Comparison of ENCODE assay signal across 19 cellular contexts in the genomic region with DNA sequence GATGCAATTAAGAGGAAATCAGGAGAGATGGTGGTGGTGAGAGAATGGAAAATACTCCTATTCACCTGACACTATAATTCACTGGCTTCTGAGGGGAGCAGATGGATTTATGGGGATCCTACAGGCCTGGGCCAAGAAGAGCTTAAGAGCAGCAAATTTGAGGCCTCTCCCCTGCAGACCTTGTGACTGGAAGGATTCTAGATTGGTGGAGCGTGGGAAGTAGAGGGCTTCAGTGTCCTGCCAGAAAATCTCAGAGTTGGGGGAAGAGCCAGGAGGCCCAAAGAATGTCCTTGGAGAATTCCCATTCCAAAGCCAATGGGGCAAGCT. TPM values are rescaled to one million over a fixed set of nuclear protein-coding genes. Genes with fewer than 3 reads are reported as not detected.
DNase-seq lines count a peak whose midpoint lies in the region; ATAC-seq and TF ChIP-seq lines count a peak whose summit lies in the region.
"Had no signal": no experiment of that assay in that cellular context is flagged by ENCODE, and none has a peak within 500 bp of the region (broad histone marks: within the 10 kb centered on the region; RNA-seq: fewer than 3 reads in every experiment).

No MANE protein-coding gene starts in this region.

- dilution Hi-C loops in mammary epithelial cell (cut with HindIII; ENCODE audit: low sequenced_read_pairs): no loop called here

- no peak overlapping the region for H3K4me2 ChIP-seq in mammary epithelial cell (ENCODE audit: insufficient read depth, low read depth, low read length)
- H3K4me2 ChIP-seq: smooth muscle cell had no signal

- no peaks in the 10 kb centered on the region for H3K9me3 Mint-ChIP-seq in activated T-cell treated with anti-CD3 and anti-CD28 coated beads, Interleukin-2, amount 50 U/mL, for 72 hours
- no peaks in the 10 kb centered on the region for H3K9me3 Mint-ChIP-seq in activated CD4-positive, alpha-beta memory T cell treated with anti-CD3 and anti-CD28 coated beads, Interleukin-2, amount 10 ng/mL, durations not matched to agents 7 days and 5 days
- no peaks in the 10 kb centered on the region for H3K9me3 Mint-ChIP-seq in naive thymus-derived CD8-positive, alpha-beta T cell
- H3K9me3 Mint-ChIP-seq: activated T-helper 1 cell treated with anti-CD3 and anti-CD28 coated beads, Interleukin-12 subunit alpha, Interleukin-12 subunit beta, Interleukin-2, Interleukin-4 antibody, amounts not matched to agents 30 ng/mL and 10 ng/mL and 1 ng/mL, durations not matched to agents 14 hours and 24 hours and 36 hours; CD4-positive, CD25-positive, alpha-beta regulatory T cell had no signal

- peaks cover 9% of the 10 kb centered on the region for H3K4me1 Mint-ChIP-seq in activated T-cell treated with anti-CD3 and anti-CD28 coated beads, Interleukin-2, amount 50 U/mL, for 72 hours (ENCODE audit: low read depth)
- peaks cover 2% of the 10 kb centered on the region for H3K4me1 Mint-ChIP-seq in activated CD4-positive, alpha-beta memory T cell treated with anti-CD3 and anti-CD28 coated beads, Interleukin-2, amount 10 ng/mL, durations not matched to agents 7 days and 5 days
- H3K4me1 Mint-ChIP-seq in naive thymus-derived CD8-positive, alpha-beta T cell: no peaks in the 10 kb centered on the region
- H3K4me1 Mint-ChIP-seq: CD4-positive, CD25-positive, alpha-beta regulatory T cell had no signal

- no peak for TF ChIP-seq POLR2A in breast epithelium (IDR thresholded peaks at IDR 0.05)

- H3K4me1 ChIP-seq in breast epithelium (no peaks in the 10 kb centered on the region), mammary epithelial cell (ENCODE audit: insufficient read depth, low read length) (peaks cover 33% of the 10 kb centered on the region)

- no peak overlapping the region for H3K4me3 Mint-ChIP-seq in activated T-cell treated with anti-CD3 and anti-CD28 coated beads, Interleukin-2, amount 50 U/mL, for 72 hours
- no peak overlapping the region for H3K4me3 Mint-ChIP-seq in activated CD4-positive, alpha-beta memory T cell treated with anti-CD3 and anti-CD28 coated beads, Interleukin-2, amount 10 ng/mL, durations not matched to agents 7 days and 5 days
- no peak overlapping the region for H3K4me3 Mint-ChIP-seq in naive thymus-derived CD8-positive, alpha-beta T cell
- H3K4me3 Mint-ChIP-seq: activated T-helper 1 cell treated with anti-CD3 and anti-CD28 coated beads, Interleukin-12 subunit alpha, Interleukin-12 subunit beta, Interleukin-2, Interleukin-4 antibody, amounts not matched to agents 30 ng/mL and 10 ng/mL and 1 ng/mL, durations not matched to agents 14 hours and 24 hours and 36 hours; CD4-positive, CD25-positive, alpha-beta regulatory T cell had no signal

- TF ChIP-seq CTCF in breast epithelium (IDR thresholded peaks at IDR 0.05) (no peak), mammary epithelial cell (conservative IDR thresholded peaks at IDR 0.05 in 1 of 2, IDR thresholded peaks at IDR 0.05 in 1 of 2; ENCODE audit: extremely low read depth in 1 of 2, insufficient read depth in 1 of 2, low read depth in 1 of 2, low read length in 2 of 2) (no peak), fibroblast of mammary gland (conservative IDR thresholded peaks at IDR 0.05; ENCODE audit: control insufficient read depth, insufficient read depth, low read depth, low read length) (no peak)

- no peak for DNase-seq in breast epithelium (ENCODE audit: low spot score in 2 of 2)
- no peak for DNase-seq in mammary epithelial cell
- DNase-seq in fibroblast of mammary gland (ENCODE audit: low read depth): peak; percentile 92
- peak; percentile 19 for DNase-seq in posterior vena cava (ENCODE audit: low spot score)
- no peak for DNase-seq in activated T-cell treated with anti-CD3 and anti-CD28 coated beads, Interleukin-2, amount 50 U/mL, for 72 hours
- DNase-seq in activated CD4-positive, alpha-beta memory T cell treated with anti-CD3 and anti-CD28 coated beads, Interleukin-2, amount 10 ng/mL, durations not matched to agents 7 days and 5 days: no peak
- no peak for DNase-seq in naive thymus-derived CD8-positive, alpha-beta T cell
- no peak for DNase-seq in kidney tubule cell (ENCODE audit: low spot score)
- DNase-seq: 8988T; CD4-positive, CD25-positive, alpha-beta regulatory T cell; DND-41; effector CD4-positive, alpha-beta T cell; NCI-H1694 treated with DMSO at 0.1 percent for 48 hours; NCI-H446; T-helper 1 cell had no signal

- no peak for ATAC-seq in activated T-cell treated with anti-CD3 and anti-CD28 coated beads, Interleukin-2, amount 50 U/mL, for 72 hours (replicated peaks in 1 of 2)
- ATAC-seq in naive thymus-derived CD8-positive, alpha-beta T cell: no peak

- H3K4me3 ChIP-seq in breast epithelium (no peak overlapping the region), mammary epithelial cell (replicated peaks in 1 of 3; ENCODE audit: insufficient read depth in 1 of 3, low read depth in 2 of 3, low read length in 3 of 3) (no peak overlapping the region), fibroblast of mammary gland (ENCODE audit: control insufficient read depth, low read depth, low read length) (no peak overlapping the region)
- H3K4me3 ChIP-seq: smooth muscle cell, thoracic aorta had no signal

- H3K27me3 ChIP-seq in breast epithelium (no peaks in the 10 kb centered on the region), mammary epithelial cell (ENCODE audit: insufficient read depth, low read length) (no peaks in the 10 kb centered on the region)

- no peaks in the 10 kb centered on the region for H3K36me3 Mint-ChIP-seq in activated T-cell treated with anti-CD3 and anti-CD28 coated beads, Interleukin-2, amount 50 U/mL, for 72 hours (ENCODE audit: insufficient read depth in 2 of 2)
- H3K36me3 Mint-ChIP-seq in activated CD4-positive, alpha-beta memory T cell treated with anti-CD3 and anti-CD28 coated beads, Interleukin-2, amount 10 ng/mL, durations not matched to agents 7 days and 5 days (ENCODE audit: low read depth): no peaks in the 10 kb centered on the region
- H3K36me3 Mint-ChIP-seq in naive thymus-derived CD8-positive, alpha-beta T cell: no peaks in the 10 kb centered on the region
- H3K36me3 Mint-ChIP-seq: CD4-positive, CD25-positive, alpha-beta regulatory T cell had no signal

- BruUV-seq in mammary epithelial cell (replicated peaks; lab: Mats Ljungman, UMichigan): no TSS peak

- peaks cover 28% of the 10 kb centered on the region for H3K27me3 Mint-ChIP-seq in activated T-cell treated with anti-CD3 and anti-CD28 coated beads, Interleukin-2, amount 50 U/mL, for 72 hours (ENCODE audit: low read depth)
- H3K27me3 Mint-ChIP-seq in activated CD4-positive, alpha-beta memory T cell treated with anti-CD3 and anti-CD28 coated beads, Interleukin-2, amount 10 ng/mL, durations not matched to agents 7 days and 5 days: peaks cover 23% of the 10 kb centered on the region
- H3K27me3 Mint-ChIP-seq in naive thymus-derived CD8-positive, alpha-beta T cell: peaks cover 0 to 12% (median 11%) of the 10 kb centered on the region in 5 donors

- H3K27ac ChIP-seq in breast epithelium (peak overlapping the region; percentile 18 to 54), mammary epithelial cell (ENCODE audit: insufficient read depth, low read depth, low read length) (no peak overlapping the region)
- H3K27ac ChIP-seq: thoracic aorta had no signal

- POLR2A ChIA-PET in activated CD4-positive, alpha-beta memory T cell treated with anti-CD3 and anti-CD28 coated beads, Interleukin-2, amount 10 ng/mL, durations not matched to agents 7 days and 5 days (lab: Charles Lee): no interaction called here
- POLR2A ChIA-PET in naive thymus-derived CD8-positive, alpha-beta T cell (lab: Charles Lee): no interaction called here

- H4K20me1 ChIP-seq in mammary epithelial cell (ENCODE audit: insufficient read depth, low read length): no peaks in the 10 kb centered on the region

- no peak overlapping the region for H2AFZ ChIP-seq in mammary epithelial cell (ENCODE audit: low read depth, low read length)

- H3K9me3 ChIP-seq in breast epithelium (no peaks in the 10 kb centered on the region), mammary epithelial cell (replicated peaks; ENCODE audit: insufficient read depth, low read length) (no peaks in the 10 kb centered on the region)
- H3K9me3 ChIP-seq: thoracic aorta had no signal

- CTCF ChIA-PET in mammary epithelial cell (lab: Charles Lee; ENCODE audit: low non-redundant PET): interaction anchor here (0.6 kb wide), 1 partner anchor 38 kb away, joined by 8 read pairs; a partner anchor contains a TSS
- CTCF ChIA-PET in activated CD4-positive, alpha-beta memory T cell treated with anti-CD3 and anti-CD28 coated beads, Interleukin-2, amount 10 ng/mL, durations not matched to agents 7 days and 5 days (lab: Charles Lee): interaction anchor here (1.2 kb wide), 1 partner anchor 31 kb away, joined by 4 read pairs; no protein-coding TSS in a partner anchor

- 71% methylated on average over 1 of the region's 1 CpG for WGBS in mammary epithelial cell (ENCODE audit: low coverage, missing lambda C conversion rate)

- H3K27ac Mint-ChIP-seq in activated T-cell treated with anti-CD3 and anti-CD28 coated beads, Interleukin-2, amount 50 U/mL, for 72 hours: no peak overlapping the region
- no peak overlapping the region for H3K27ac Mint-ChIP-seq in activated CD4-positive, alpha-beta memory T cell treated with anti-CD3 and anti-CD28 coated beads, Interleukin-2, amount 10 ng/mL, durations not matched to agents 7 days and 5 days
- no peak overlapping the region for H3K27ac Mint-ChIP-seq in naive thymus-derived CD8-positive, alpha-beta T cell
- H3K27ac Mint-ChIP-seq: activated T-helper 1 cell treated with anti-CD3 and anti-CD28 coated beads, Interleukin-12 subunit alpha, Interleukin-12 subunit beta, Interleukin-2, Interleukin-4 antibody, amounts not matched to agents 30 ng/mL and 10 ng/mL and 1 ng/mL, durations not matched to agents 14 hours and 24 hours and 36 hours; CD4-positive, CD25-positive, alpha-beta regulatory T cell had no signal

- in situ Hi-C loops in mammary epithelial cell (cut with MboI; ENCODE audit: low sequenced_read_pairs in 2 of 2): no loop called here

- H3K36me3 ChIP-seq in breast epithelium: no peaks in the 10 kb centered on the region
- no peaks in the 10 kb centered on the region for H3K36me3 ChIP-seq in mammary epithelial cell (ENCODE audit: insufficient read depth, low read length)
- H3K36me3 ChIP-seq: thoracic aorta had no signal

- H3K79me2 ChIP-seq in mammary epithelial cell (ENCODE audit: insufficient read depth, low read length): no peaks in the 10 kb centered on the region

- intact Hi-C loops in breast epithelium (cut with DNase I; ENCODE audit: low total_unique reads) (no loop called here), mammary epithelial cell (cut with micrococcal nuclease) (no loop called here), posterior vena cava (cut with DNase I) (no loop called here)

- no peak overlapping the region for H3K9ac ChIP-seq in mammary epithelial cell (ENCODE audit: insufficient read depth, low read length)

RNA-seq across cellular contexts. Expression of a gene that starts 1.8 kb away (rescaled TPM):
- total RNA-seq in breast epithelium (1 to 10 TPM in 1 of 3 donors, under 1 TPM in 2; 0.33 to 1.3 (median 0.59) TPM), mammary epithelial cell (under 1 TPM in 1 of 2 donors, not detected in 1; 0.61 TPM), posterior vena cava (1 to 10 TPM in 1 of 2 donors, under 1 TPM in 1; 0.90 to 3.4 TPM)
- polyA plus RNA-seq in mammary epithelial cell: 0.11 TPM
- not detected for polyA minus RNA-seq in mammary epithelial cell
- under 1 TPM; 0.02 to 0.46 TPM for total RNA-seq in activated T-cell treated with anti-CD3 and anti-CD28 coated beads, Interleukin-2, amount 50 U/mL, for 72 hours
- not detected for total RNA-seq in activated CD4-positive, alpha-beta memory T cell treated with anti-CD3 and anti-CD28 coated beads, Interleukin-2, amount 10 ng/mL, durations not matched to agents 7 days and 5 days
- total RNA-seq in naive thymus-derived CD8-positive, alpha-beta T cell: not detected
- not detected for polyA plus RNA-seq in naive thymus-derived CD8-positive, alpha-beta T cell
- total RNA-seq: activated T-helper 1 cell treated with anti-CD3 and anti-CD28 coated beads, Interleukin-12 subunit alpha, Interleukin-12 subunit beta, Interleukin-2, Interleukin-4 antibody, amounts not matched to agents 30 ng/mL and 10 ng/mL and 1 ng/mL, durations not matched to agents 14 hours and 24 hours and 36 hours; CD4-positive, CD25-positive, alpha-beta regulatory T cell; smooth muscle cell; thoracic aorta had no signal
- polyA plus RNA-seq: CD4-positive, CD25-positive, alpha-beta regulatory T cell; fibroblast of lung; smooth muscle cell had no signal

RNA-seq across cellular contexts. Expression of a gene that starts 38.2 kb away (rescaled TPM):
- total RNA-seq in breast epithelium (100 to 1,000 TPM in 1 of 3 donors, 10 to 100 TPM in 2; 48.3 to 104 (median 99.8) TPM), mammary epithelial cell (10 to 100 TPM; 54.2 to 65.3 TPM), posterior vena cava (10 to 100 TPM; 35.5 to 54.9 TPM)
- 70.7 TPM for polyA plus RNA-seq in mammary epithelial cell
- polyA minus RNA-seq in mammary epithelial cell: 40.4 TPM
- total RNA-seq in activated T-cell treated with anti-CD3 and anti-CD28 coated beads, Interleukin-2, amount 50 U/mL, for 72 hours: 10 to 100 TPM; 25.8 to 30.2 TPM
- total RNA-seq in activated CD4-positive, alpha-beta memory T cell treated with anti-CD3 and anti-CD28 coated beads, Interleukin-2, amount 10 ng/mL, durations not matched to agents 7 days and 5 days: 10 to 100 TPM; 16.8 to 19.8 TPM
- total RNA-seq in naive thymus-derived CD8-positive, alpha-beta T cell: 10 to 100 TPM; 23.7 to 26.9 TPM
- 10 to 100 TPM; 30.6 to 43.2 (median 40.9) TPM for polyA plus RNA-seq in naive thymus-derived CD8-positive, alpha-beta T cell

Comparison
In these comparisons a context has a peak if more than half of its experiments do, and no peak if none do; other contexts are left out.
1. DNase-seq: peak in fibroblast of mammary gland (single experiment) and posterior vena cava (single experiment); none in breast epithelium (0 of 2), mammary epithelial cell (single experiment), activated T-cell treated with anti-CD3 and anti-CD28 coated beads, Interleukin-2, amount 50 U/mL, for 72 hours (0 of 2), activated CD4-positive, alpha-beta memory T cell treated with anti-CD3 and anti-CD28 coated beads, Interleukin-2, amount 10 ng/mL, durations not matched to agents 7 days and 5 days (single experiment), naive thymus-derived CD8-positive, alpha-beta T cell (0 of 10) and kidney tubule cell (single experiment).